Comparison of ENCODE assay signal across 1 cellular context in genomic region chr17:76998839-76999238, GRCh38.
TF ChIP-seq lines count a peak whose summit lies in the region.

No MANE protein-coding gene starts in this region.

TF ChIP-seq in GM23338, 12 proteins besides CTCF, POLR2A, EP300 and RAD21 (continued from another document):
- TF ChIP-seq, protein P1, sequence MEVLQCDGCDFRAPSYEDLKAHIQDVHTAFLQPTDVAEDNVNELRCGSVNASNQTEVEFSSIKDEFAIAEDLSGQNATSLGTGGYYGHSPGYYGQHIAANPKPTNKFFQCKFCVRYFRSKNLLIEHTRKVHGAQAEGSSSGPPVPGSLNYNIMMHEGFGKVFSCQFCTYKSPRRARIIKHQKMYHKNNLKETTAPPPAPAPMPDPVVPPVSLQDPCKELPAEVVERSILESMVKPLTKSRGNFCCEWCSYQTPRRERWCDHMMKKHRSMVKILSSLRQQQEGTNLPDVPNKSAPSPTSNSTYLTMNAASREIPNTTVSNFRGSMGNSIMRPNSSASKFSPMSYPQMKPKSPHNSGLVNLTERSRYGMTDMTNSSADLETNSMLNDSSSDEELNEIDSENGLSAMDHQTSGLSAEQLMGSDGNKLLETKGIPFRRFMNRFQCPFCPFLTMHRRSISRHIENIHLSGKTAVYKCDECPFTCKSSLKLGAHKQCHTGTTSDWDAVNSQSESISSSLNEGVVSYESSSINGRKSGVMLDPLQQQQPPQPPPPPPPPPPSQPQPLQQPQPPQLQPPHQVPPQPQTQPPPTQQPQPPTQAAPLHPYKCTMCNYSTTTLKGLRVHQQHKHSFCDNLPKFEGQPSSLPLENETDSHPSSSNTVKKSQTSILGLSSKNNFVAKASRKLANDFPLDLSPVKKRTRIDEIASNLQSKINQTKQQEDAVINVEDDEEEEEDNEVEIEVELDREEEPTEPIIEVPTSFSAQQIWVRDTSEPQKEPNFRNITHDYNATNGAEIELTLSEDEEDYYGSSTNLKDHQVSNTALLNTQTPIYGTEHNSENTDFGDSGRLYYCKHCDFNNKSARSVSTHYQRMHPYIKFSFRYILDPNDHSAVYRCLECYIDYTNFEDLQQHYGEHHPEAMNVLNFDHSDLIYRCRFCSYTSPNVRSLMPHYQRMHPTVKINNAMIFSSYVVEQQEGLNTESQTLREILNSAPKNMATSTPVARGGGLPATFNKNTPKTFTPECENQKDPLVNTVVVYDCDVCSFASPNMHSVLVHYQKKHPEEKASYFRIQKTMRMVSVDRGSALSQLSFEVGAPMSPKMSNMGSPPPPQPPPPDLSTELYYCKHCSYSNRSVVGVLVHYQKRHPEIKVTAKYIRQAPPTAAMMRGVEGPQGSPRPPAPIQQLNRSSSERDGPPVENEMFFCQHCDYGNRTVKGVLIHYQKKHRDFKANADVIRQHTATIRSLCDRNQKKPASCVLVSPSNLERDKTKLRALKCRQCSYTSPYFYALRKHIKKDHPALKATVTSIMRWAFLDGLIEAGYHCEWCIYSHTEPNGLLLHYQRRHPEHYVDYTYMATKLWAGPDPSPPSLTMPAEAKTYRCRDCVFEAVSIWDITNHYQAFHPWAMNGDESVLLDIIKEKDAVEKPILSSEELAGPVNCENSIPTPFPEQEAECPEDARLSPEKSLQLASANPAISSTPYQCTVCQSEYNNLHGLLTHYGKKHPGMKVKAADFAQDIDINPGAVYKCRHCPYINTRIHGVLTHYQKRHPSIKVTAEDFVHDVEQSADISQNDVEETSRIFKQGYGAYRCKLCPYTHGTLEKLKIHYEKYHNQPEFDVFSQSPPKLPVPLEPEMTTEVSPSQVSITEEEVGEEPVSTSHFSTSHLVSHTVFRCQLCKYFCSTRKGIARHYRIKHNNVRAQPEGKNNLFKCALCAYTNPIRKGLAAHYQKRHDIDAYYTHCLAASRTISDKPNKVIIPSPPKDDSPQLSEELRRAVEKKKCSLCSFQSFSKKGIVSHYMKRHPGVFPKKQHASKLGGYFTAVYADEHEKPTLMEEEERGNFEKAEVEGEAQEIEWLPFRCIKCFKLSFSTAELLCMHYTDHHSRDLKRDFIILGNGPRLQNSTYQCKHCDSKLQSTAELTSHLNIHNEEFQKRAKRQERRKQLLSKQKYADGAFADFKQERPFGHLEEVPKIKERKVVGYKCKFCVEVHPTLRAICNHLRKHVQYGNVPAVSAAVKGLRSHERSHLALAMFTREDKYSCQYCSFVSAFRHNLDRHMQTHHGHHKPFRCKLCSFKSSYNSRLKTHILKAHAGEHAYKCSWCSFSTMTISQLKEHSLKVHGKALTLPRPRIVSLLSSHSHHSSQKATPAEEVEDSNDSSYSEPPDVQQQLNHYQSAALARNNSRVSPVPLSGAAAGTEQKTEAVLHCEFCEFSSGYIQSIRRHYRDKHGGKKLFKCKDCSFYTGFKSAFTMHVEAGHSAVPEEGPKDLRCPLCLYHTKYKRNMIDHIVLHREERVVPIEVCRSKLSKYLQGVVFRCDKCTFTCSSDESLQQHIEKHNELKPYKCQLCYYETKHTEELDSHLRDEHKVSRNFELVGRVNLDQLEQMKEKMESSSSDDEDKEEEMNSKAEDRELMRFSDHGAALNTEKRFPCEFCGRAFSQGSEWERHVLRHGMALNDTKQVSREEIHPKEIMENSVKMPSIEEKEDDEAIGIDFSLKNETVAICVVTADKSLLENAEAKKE (CRISPR knock-in tag; IDR thresholded peaks at IDR 0.05) = no peak
